1 cellular context compared by ENCODE assay signal in genomic region chr19:45016388-45017314, GRCh38.
TF ChIP-seq lines count a peak whose summit lies in the region.

No MANE protein-coding gene starts in this region.

TF ChIP-seq in HEK293, 187 proteins besides CTCF, POLR2A, EP300 and RAD21 (continued from another document and continues in another):
- no peak for TF ChIP-seq ZBTB11 (tag by site-specific recombination; conservative IDR thresholded peaks at IDR 0.05; ENCODE audit: low read depth)
- TF ChIP-seq ZNF433 (tag by site-specific recombination; IDR thresholded peaks at IDR 0.05; ENCODE audit: low read depth): no peak
- no peak for TF ChIP-seq MYNN (tag by site-specific recombination; IDR thresholded peaks at IDR 0.05; ENCODE audit: borderline replicate concordance)
- TF ChIP-seq ZNF830 (tag by site-specific recombination; IDR thresholded peaks at IDR 0.05; ENCODE audit: low read depth): no peak
- no peak for TF ChIP-seq ZNF140 (tag by site-specific recombination; IDR thresholded peaks at IDR 0.05)
- peak; percentile 82 for TF ChIP-seq ZNF692 (tag by site-specific recombination; IDR thresholded peaks at IDR 0.05)
- TF ChIP-seq ZSCAN5A (tag by site-specific recombination; IDR thresholded peaks at IDR 0.05): no peak
- no peak for TF ChIP-seq ZNF223 (tag by site-specific recombination; IDR thresholded peaks at IDR 0.05)
- no peak for TF ChIP-seq ZNF19 (tag by site-specific recombination; IDR thresholded peaks at IDR 0.05; ENCODE audit: low read depth)
- no peak for TF ChIP-seq ZEB2 (tag by site-specific recombination; IDR thresholded peaks at IDR 0.05)
- no peak for TF ChIP-seq ZNF302 (tag by site-specific recombination; IDR thresholded peaks at IDR 0.05; ENCODE audit: low read depth)
- TF ChIP-seq ZFP41 (tag by site-specific recombination; IDR thresholded peaks at IDR 0.05; ENCODE audit: borderline replicate concordance): no peak
- no peak for TF ChIP-seq ZNF280D (tag by site-specific recombination; IDR thresholded peaks at IDR 0.05)
- no peak for TF ChIP-seq ZNF596 (tag by site-specific recombination; IDR thresholded peaks at IDR 0.05)
- peak; percentile 85 for TF ChIP-seq ZFP69B (tag by site-specific recombination; IDR thresholded peaks at IDR 0.05)
- no peak for TF ChIP-seq ZNF112 (tag by site-specific recombination; IDR thresholded peaks at IDR 0.05)
- TF ChIP-seq ZNF391 (tag by site-specific recombination; IDR thresholded peaks at IDR 0.05; ENCODE audit: borderline replicate concordance, low read depth): no peak
- no peak for TF ChIP-seq ZNF629 (tag by site-specific recombination; IDR thresholded peaks at IDR 0.05)
- no peak for TF ChIP-seq ZNF280C (tag by site-specific recombination; IDR thresholded peaks at IDR 0.05)
- no peak for TF ChIP-seq ZNF155 (tag by site-specific recombination; IDR thresholded peaks at IDR 0.05)
- TF ChIP-seq ZNF2 (tag by site-specific recombination; IDR thresholded peaks at IDR 0.05): no peak
- TF ChIP-seq ZNF518A (tag by site-specific recombination; conservative IDR thresholded peaks at IDR 0.05; ENCODE audit: low read depth): no peak
- TF ChIP-seq ZNF449 (tag by site-specific recombination; IDR thresholded peaks at IDR 0.05): peak; percentile 60; the same call in 1 of the 2 replicates
- no peak for TF ChIP-seq PRDM4 (tag by site-specific recombination; IDR thresholded peaks at IDR 0.05)
- TF ChIP-seq ZNF366 (tag by site-specific recombination; conservative IDR thresholded peaks at IDR 0.05): no peak
- no peak for TF ChIP-seq ZNF645 (tag by site-specific recombination; IDR thresholded peaks at IDR 0.05)
- TF ChIP-seq HIC1 (tag by site-specific recombination; IDR thresholded peaks at IDR 0.05): no peak
